Comparison of ENCODE assay signal across 1 cellular context in the genomic region with DNA sequence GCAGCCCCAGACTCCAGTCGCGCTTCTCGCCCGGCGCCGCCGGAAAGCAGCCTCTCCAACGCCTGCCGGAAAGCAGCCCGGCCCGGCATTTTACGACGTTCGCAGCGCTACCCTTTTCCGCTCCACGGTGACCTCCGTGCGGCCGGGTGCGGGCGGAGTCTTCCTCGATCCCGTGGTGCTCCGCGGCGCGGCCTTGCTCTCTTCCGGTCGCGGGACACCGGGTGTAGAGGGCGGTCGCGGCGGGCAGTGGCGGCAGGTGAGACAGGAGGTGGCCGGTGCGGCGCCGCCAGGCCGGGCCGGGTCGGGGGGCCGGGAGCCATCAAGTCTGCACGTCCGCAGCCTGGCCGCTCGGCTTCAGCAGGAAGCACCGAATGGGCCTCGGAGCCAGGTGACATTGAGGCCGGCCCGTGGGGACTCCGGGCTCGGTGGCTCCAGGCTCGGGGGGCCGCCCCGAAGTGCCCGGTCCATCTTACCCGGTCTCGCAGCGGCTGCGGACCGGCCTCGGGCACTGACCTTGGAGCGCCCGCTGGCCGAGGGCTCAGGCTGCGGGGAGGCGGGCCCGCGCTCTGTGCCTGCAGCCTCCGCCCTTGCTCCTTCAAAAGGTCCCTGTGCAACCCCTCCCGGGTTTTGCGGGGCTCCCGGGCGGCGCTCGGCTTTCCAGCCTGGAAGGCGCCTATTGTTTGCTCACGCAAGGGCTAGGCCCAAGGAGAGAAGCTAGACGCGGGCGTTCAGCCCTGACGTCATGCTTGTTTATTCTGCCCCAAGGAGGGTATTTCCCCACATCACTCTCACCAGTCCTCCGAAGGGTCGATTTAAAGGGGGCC.
TF ChIP-seq lines count a peak whose summit lies in the region.

A gene (plus strand): TSS at position 199 of the 824 bp plus-strand sequence. CDS start 1,511 bp downstream, outside the sequence.
A gene (minus strand): TSS at position 48 of the 824 bp plus-strand sequence. CDS start 249 bp downstream, outside the sequence.

TF ChIP-seq in HepG2, 621 proteins besides CTCF, POLR2A, EP300 and RAD21 (continued from another document and continues in another):
- TF ChIP-seq, protein P1, sequence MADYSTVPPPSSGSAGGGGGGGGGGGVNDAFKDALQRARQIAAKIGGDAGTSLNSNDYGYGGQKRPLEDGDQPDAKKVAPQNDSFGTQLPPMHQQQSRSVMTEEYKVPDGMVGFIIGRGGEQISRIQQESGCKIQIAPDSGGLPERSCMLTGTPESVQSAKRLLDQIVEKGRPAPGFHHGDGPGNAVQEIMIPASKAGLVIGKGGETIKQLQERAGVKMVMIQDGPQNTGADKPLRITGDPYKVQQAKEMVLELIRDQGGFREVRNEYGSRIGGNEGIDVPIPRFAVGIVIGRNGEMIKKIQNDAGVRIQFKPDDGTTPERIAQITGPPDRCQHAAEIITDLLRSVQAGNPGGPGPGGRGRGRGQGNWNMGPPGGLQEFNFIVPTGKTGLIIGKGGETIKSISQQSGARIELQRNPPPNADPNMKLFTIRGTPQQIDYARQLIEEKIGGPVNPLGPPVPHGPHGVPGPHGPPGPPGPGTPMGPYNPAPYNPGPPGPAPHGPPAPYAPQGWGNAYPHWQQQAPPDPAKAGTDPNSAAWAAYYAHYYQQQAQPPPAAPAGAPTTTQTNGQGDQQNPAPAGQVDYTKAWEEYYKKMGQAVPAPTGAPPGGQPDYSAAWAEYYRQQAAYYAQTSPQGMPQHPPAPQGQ (CRISPR knock-in tag; IDR thresholded peaks at IDR 0.05; ENCODE audit: borderline replicate concordance), result no peak
- TF ChIP-seq, protein P2, sequence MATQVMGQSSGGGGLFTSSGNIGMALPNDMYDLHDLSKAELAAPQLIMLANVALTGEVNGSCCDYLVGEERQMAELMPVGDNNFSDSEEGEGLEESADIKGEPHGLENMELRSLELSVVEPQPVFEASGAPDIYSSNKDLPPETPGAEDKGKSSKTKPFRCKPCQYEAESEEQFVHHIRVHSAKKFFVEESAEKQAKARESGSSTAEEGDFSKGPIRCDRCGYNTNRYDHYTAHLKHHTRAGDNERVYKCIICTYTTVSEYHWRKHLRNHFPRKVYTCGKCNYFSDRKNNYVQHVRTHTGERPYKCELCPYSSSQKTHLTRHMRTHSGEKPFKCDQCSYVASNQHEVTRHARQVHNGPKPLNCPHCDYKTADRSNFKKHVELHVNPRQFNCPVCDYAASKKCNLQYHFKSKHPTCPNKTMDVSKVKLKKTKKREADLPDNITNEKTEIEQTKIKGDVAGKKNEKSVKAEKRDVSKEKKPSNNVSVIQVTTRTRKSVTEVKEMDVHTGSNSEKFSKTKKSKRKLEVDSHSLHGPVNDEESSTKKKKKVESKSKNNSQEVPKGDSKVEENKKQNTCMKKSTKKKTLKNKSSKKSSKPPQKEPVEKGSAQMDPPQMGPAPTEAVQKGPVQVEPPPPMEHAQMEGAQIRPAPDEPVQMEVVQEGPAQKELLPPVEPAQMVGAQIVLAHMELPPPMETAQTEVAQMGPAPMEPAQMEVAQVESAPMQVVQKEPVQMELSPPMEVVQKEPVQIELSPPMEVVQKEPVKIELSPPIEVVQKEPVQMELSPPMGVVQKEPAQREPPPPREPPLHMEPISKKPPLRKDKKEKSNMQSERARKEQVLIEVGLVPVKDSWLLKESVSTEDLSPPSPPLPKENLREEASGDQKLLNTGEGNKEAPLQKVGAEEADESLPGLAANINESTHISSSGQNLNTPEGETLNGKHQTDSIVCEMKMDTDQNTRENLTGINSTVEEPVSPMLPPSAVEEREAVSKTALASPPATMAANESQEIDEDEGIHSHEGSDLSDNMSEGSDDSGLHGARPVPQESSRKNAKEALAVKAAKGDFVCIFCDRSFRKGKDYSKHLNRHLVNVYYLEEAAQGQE (IDR thresholded peaks at IDR 0.05; ENCODE audit: borderline replicate concordance in 1 of 2, low read depth in 1 of 2, low read length in 2 of 2), result peak in 1 of 2 experiments; percentile 41; a peak in 1 of 4 replicates
- TF ChIP-seq, protein P3, sequence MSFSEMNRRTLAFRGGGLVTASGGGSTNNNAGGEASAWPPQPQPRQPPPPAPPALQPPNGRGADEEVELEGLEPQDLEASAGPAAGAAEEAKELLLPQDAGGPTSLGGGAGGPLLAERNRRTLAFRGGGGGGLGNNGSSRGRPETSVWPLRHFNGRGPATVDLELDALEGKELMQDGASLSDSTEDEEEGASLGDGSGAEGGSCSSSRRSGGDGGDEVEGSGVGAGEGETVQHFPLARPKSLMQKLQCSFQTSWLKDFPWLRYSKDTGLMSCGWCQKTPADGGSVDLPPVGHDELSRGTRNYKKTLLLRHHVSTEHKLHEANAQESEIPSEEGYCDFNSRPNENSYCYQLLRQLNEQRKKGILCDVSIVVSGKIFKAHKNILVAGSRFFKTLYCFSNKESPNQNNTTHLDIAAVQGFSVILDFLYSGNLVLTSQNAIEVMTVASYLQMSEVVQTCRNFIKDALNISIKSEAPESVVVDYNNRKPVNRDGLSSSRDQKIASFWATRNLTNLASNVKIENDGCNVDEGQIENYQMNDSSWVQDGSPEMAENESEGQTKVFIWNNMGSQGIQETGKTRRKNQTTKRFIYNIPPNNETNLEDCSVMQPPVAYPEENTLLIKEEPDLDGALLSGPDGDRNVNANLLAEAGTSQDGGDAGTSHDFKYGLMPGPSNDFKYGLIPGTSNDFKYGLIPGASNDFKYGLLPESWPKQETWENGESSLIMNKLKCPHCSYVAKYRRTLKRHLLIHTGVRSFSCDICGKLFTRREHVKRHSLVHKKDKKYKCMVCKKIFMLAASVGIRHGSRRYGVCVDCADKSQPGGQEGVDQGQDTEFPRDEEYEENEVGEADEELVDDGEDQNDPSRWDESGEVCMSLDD (CRISPR knock-in tag; IDR thresholded peaks at IDR 0.05; ENCODE audit: borderline replicate concordance), result no peak; the same call in 1 of the 2 replicates
- TF ChIP-seq ZNF780A (CRISPR knock-in tag; IDR thresholded peaks at IDR 0.05) (no peak), XBP1 (CRISPR knock-in tag; IDR thresholded peaks at IDR 0.05) (no peak), DMAP1 (CRISPR knock-in tag; IDR thresholded peaks at IDR 0.05) (peak; percentile 90), ZNF124 (CRISPR knock-in tag; IDR thresholded peaks at IDR 0.05) (peak; percentile 83; the same call in 1 of the 2 replicates), ZNF430 (CRISPR knock-in tag; IDR thresholded peaks at IDR 0.05) (peak; percentile 86), BHLHE40 (IDR thresholded peaks at IDR 0.05; ENCODE audit: low read length) (no peak), ZSCAN30 (CRISPR knock-in tag; IDR thresholded peaks at IDR 0.05) (peak; percentile 84; the same call in 1 of the 2 replicates), NONO (IDR thresholded peaks at IDR 0.05) (no peak), NONO (CRISPR knock-in tag; conservative IDR thresholded peaks at IDR 0.05) (peak; percentile 96), ZBTB7B (CRISPR knock-in tag; IDR thresholded peaks at IDR 0.05) (no peak), EEA1 (CRISPR knock-in tag; IDR thresholded peaks at IDR 0.05; ENCODE audit: borderline replicate concordance) (peak; percentile 89; the same call in 1 of the 2 replicates), ZNF282 (IDR thresholded peaks at IDR 0.05; ENCODE audit: partially characterized antibody) (no peak), FIP1L1 (IDR thresholded peaks at IDR 0.05; ENCODE audit: borderline replicate concordance, insufficient read depth, low read depth, low read length) (no peak), HMG20B (CRISPR knock-in tag; conservative IDR thresholded peaks at IDR 0.05) (0 out of 2 replicates have a peak, but pooled peaks have one; percentile 20), IKZF1 (IDR thresholded peaks at IDR 0.05) (no peak), PCBP2 (optimal IDR thresholded peaks at IDR 0.05; ENCODE audit: low read depth, low read length, poor library complexity, severe bottlenecking) (no peak), RFX1 (IDR thresholded peaks at IDR 0.05) (no peak), CCDC6 (CRISPR knock-in tag; IDR thresholded peaks at IDR 0.05) (peak; percentile 40; the same call in 1 of the 2 replicates), NR2F2 (IDR thresholded peaks at IDR 0.05; ENCODE audit: borderline replicate concordance, low read depth) (peak; percentile 78; the same call in 1 of the 2 replicates), MYNN (CRISPR knock-in tag; IDR thresholded peaks at IDR 0.05; ENCODE audit: low read depth) (no peak), RBAK (CRISPR knock-in tag; IDR thresholded peaks at IDR 0.05) (no peak), KDM3A (CRISPR knock-in tag; IDR thresholded peaks at IDR 0.05; ENCODE audit: low read depth) (no peak; the same call in 1 of the 2 replicates), JUNB (CRISPR knock-in tag; IDR thresholded peaks at IDR 0.05; ENCODE audit: borderline replicate concordance) (no peak), ZFP62 (CRISPR knock-in tag; IDR thresholded peaks at IDR 0.05) (peak; percentile 80; the same call in 1 of the 2 replicates)
- TF ChIP-seq, protein P4, sequence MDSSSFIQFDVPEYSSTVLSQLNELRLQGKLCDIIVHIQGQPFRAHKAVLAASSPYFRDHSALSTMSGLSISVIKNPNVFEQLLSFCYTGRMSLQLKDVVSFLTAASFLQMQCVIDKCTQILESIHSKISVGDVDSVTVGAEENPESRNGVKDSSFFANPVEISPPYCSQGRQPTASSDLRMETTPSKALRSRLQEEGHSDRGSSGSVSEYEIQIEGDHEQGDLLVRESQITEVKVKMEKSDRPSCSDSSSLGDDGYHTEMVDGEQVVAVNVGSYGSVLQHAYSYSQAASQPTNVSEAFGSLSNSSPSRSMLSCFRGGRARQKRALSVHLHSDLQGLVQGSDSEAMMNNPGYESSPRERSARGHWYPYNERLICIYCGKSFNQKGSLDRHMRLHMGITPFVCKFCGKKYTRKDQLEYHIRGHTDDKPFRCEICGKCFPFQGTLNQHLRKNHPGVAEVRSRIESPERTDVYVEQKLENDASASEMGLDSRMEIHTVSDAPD (CRISPR knock-in tag; IDR thresholded peaks at IDR 0.05), result no peak
- TF ChIP-seq, protein P5, sequence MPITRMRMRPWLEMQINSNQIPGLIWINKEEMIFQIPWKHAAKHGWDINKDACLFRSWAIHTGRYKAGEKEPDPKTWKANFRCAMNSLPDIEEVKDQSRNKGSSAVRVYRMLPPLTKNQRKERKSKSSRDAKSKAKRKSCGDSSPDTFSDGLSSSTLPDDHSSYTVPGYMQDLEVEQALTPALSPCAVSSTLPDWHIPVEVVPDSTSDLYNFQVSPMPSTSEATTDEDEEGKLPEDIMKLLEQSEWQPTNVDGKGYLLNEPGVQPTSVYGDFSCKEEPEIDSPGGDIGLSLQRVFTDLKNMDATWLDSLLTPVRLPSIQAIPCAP (CRISPR knock-in tag; IDR thresholded peaks at IDR 0.05; ENCODE audit: low read depth), result no peak
- TF ChIP-seq, protein P6, sequence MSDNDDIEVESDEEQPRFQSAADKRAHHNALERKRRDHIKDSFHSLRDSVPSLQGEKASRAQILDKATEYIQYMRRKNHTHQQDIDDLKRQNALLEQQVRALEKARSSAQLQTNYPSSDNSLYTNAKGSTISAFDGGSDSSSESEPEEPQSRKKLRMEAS (IDR thresholded peaks at IDR 0.05), result peak; percentile 81
- TF ChIP-seq, protein P7, sequence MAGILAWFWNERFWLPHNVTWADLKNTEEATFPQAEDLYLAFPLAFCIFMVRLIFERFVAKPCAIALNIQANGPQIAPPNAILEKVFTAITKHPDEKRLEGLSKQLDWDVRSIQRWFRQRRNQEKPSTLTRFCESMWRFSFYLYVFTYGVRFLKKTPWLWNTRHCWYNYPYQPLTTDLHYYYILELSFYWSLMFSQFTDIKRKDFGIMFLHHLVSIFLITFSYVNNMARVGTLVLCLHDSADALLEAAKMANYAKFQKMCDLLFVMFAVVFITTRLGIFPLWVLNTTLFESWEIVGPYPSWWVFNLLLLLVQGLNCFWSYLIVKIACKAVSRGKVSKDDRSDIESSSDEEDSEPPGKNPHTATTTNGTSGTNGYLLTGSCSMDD (CRISPR knock-in tag; IDR thresholded peaks at IDR 0.05), result peak; percentile 19; the same call in 1 of the 2 replicates
- TF ChIP-seq, protein P8, sequence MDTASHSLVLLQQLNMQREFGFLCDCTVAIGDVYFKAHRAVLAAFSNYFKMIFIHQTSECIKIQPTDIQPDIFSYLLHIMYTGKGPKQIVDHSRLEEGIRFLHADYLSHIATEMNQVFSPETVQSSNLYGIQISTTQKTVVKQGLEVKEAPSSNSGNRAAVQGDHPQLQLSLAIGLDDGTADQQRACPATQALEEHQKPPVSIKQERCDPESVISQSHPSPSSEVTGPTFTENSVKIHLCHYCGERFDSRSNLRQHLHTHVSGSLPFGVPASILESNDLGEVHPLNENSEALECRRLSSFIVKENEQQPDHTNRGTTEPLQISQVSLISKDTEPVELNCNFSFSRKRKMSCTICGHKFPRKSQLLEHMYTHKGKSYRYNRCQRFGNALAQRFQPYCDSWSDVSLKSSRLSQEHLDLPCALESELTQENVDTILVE (CRISPR knock-in tag; IDR thresholded peaks at IDR 0.05), result peak; percentile 99
- TF ChIP-seq, protein P9, sequence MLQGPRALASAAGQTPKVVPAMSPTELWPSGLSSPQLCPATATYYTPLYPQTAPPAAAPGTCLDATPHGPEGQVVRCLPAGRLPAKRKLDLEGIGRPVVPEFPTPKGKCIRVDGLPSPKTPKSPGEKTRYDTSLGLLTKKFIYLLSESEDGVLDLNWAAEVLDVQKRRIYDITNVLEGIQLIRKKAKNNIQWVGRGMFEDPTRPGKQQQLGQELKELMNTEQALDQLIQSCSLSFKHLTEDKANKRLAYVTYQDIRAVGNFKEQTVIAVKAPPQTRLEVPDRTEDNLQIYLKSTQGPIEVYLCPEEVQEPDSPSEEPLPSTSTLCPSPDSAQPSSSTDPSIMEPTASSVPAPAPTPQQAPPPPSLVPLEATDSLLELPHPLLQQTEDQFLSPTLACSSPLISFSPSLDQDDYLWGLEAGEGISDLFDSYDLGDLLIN (CRISPR knock-in tag; IDR thresholded peaks at IDR 0.05; ENCODE audit: borderline replicate concordance), result peak; percentile 75; the same call in 1 of the 2 replicates
- TF ChIP-seq, protein P10, sequence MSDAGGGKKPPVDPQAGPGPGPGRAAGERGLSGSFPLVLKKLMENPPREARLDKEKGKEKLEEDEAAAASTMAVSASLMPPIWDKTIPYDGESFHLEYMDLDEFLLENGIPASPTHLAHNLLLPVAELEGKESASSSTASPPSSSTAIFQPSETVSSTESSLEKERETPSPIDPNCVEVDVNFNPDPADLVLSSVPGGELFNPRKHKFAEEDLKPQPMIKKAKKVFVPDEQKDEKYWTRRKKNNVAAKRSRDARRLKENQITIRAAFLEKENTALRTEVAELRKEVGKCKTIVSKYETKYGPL (CRISPR knock-in tag; IDR thresholded peaks at IDR 0.05), result no peak
